1 cellular context compared by ENCODE assay signal in genomic region chr5:59786271-59786805, GRCh38.
TF ChIP-seq lines count a peak whose summit lies in the region.

No MANE protein-coding gene starts in this region.

TF ChIP-seq in SK-N-SH, 30 proteins besides CTCF, POLR2A, EP300 and RAD21 (continued from another document):
- peak; percentile 70; the same call in 1 of the 2 replicates for TF ChIP-seq PBX3 (IDR thresholded peaks at IDR 0.05)
- TF ChIP-seq CHD2 (IDR thresholded peaks at IDR 0.05; ENCODE audit: low read length, partially characterized antibody), result no peak
- TF ChIP-seq REST (IDR thresholded peaks at IDR 0.05; ENCODE audit: low read depth, low read length), result no peak
- no peak for TF ChIP-seq USF2 (IDR thresholded peaks at IDR 0.05; ENCODE audit: borderline replicate concordance, low read depth, low read length)
- TF ChIP-seq TCF12 (IDR thresholded peaks at IDR 0.05), result peak; percentile 75; the same call in 1 of the 2 replicates
- peak; percentile 93; the same call in 1 of the 2 replicates for TF ChIP-seq RCOR1 (IDR thresholded peaks at IDR 0.05; ENCODE audit: low read length)
- no peak for TF ChIP-seq YY1 (IDR thresholded peaks at IDR 0.05; ENCODE audit: low read depth)
- TF ChIP-seq FOSL2 (IDR thresholded peaks at IDR 0.05; ENCODE audit: borderline replicate concordance, low read depth), result peak; percentile 75
- no peak for TF ChIP-seq GABPA (IDR thresholded peaks at IDR 0.05; ENCODE audit: low read depth)
- TF ChIP-seq NFIC (IDR thresholded peaks at IDR 0.05; ENCODE audit: borderline replicate concordance), result 0 out of 2 replicates have a peak, but pooled peaks have one; percentile 5
- peak; percentile 65; the same call in 1 of the 2 replicates for TF ChIP-seq ELF1 (IDR thresholded peaks at IDR 0.05)
- peak; percentile 79 for TF ChIP-seq FOXJ3 (CRISPR knock-in tag; IDR thresholded peaks at IDR 0.05)
- TF ChIP-seq JUND (IDR thresholded peaks at IDR 0.05), result peak; percentile 65
- TF ChIP-seq GATA2 (CRISPR knock-in tag; IDR thresholded peaks at IDR 0.05), result peak; percentile 84
